8 cellular contexts compared by ENCODE assay signal in genomic region chr17:80260791-80261158, GRCh38. TPM values are rescaled to one million over a fixed set of nuclear protein-coding genes. Genes with fewer than 3 reads are reported as not detected.
DNase-seq lines count a peak whose midpoint lies in the region; ATAC-seq and TF ChIP-seq lines count a peak whose summit lies in the region.

Gene RNF213, plus strand, starts transcription at chr17:80260852. Its CDS starts 2,830 bp downstream, at chr17:80263682.

- ATAC-seq in CD4-positive, CD25-positive, alpha-beta regulatory T cell (ENCODE audit: low read depth in 2 of 2): peak; percentile 26 to 31
- ATAC-seq in GM19372 (IDR thresholded peaks at IDR 0.05; ENCODE audit: low read depth, unreplicated experiment): peak; percentile 38

- no peak for TF ChIP-seq CTCF in tibial artery (IDR thresholded peaks at IDR 0.05)

- peak within 1 kb of the TSS; percentile 94 to 96 (median 96) for H3K4me3 Mint-ChIP-seq in CD4-positive, CD25-positive, alpha-beta regulatory T cell

- H3K4me1 ChIP-seq in CD4-positive, CD25-positive, alpha-beta regulatory T cell (ENCODE audit: control insufficient read depth, insufficient read depth, low read length, poor library complexity, severe bottlenecking): peaks cover 67% of the 10 kb centered on the region
- H3K4me1 ChIP-seq in mononuclear cell (ENCODE audit: insufficient read depth, low read length): peaks cover 49% of the 10 kb centered on the region
- H3K4me1 ChIP-seq in tibial artery: peaks cover 0 to 39% (median 30%) of the 10 kb centered on the region in 4 donors

- H3K36me3 ChIP-seq in CD4-positive, CD25-positive, alpha-beta regulatory T cell (ENCODE audit: control insufficient read depth, insufficient read depth, low read length): no peaks in the 10 kb centered on the region
- H3K36me3 ChIP-seq in tibial artery: peaks cover 0 to 13% (median 6%) of the 10 kb centered on the region in 3 donors

- CTCF ChIA-PET in activated CD8-positive, alpha-beta memory T cell treated with anti-CD3 and anti-CD28 coated beads for 36 hours (lab: Charles Lee): no interaction called here

- no peaks in the 10 kb centered on the region for H3K27me3 ChIP-seq in CD4-positive, CD25-positive, alpha-beta regulatory T cell (ENCODE audit: control insufficient read depth, insufficient read depth, low read length)
- H3K27me3 ChIP-seq in mononuclear cell (ENCODE audit: insufficient read depth, low read length): no peaks in the 10 kb centered on the region
- H3K27me3 ChIP-seq in tibial artery: no peaks in the 10 kb centered on the region

- POLR2A ChIA-PET in activated CD8-positive, alpha-beta memory T cell treated with anti-CD3 and anti-CD28 coated beads for 36 hours (lab: Charles Lee): no interaction called here

- H3K4me1 Mint-ChIP-seq in CD4-positive, CD25-positive, alpha-beta regulatory T cell: peaks cover 3 to 62% (median 42%) of the 10 kb centered on the region in 4 donors

- H3K36me3 Mint-ChIP-seq in CD4-positive, CD25-positive, alpha-beta regulatory T cell: peaks cover 10% of the 10 kb centered on the region

- peak within 1 kb of the TSS; percentile 98 to 99 (median 99) for H3K27ac Mint-ChIP-seq in CD4-positive, CD25-positive, alpha-beta regulatory T cell

- peak within 1 kb of the TSS; percentile 59 for H3K4me3 ChIP-seq in CD4-positive, CD25-positive, alpha-beta regulatory T cell (ENCODE audit: low read depth, low read length)
- peak within 1 kb of the TSS; percentile 84 for H3K4me3 ChIP-seq in mononuclear cell (ENCODE audit: low read length)
- peak within 1 kb of the TSS; percentile 85 to 100 for H3K4me3 ChIP-seq in tibial artery

- DNase-seq in CD4-positive, CD25-positive, alpha-beta regulatory T cell: peak; percentile 58 to 67 (median 60)
- DNase-seq in NCI-H146 (lab: John Stamatoyannopoulos, UW) (peak; percentile 73), epidermal melanocyte (ENCODE audit: insufficient read length, low spot score) (peak; percentile 61), tibial artery (peak; percentile 39 to 77), middle frontal gyrus (ENCODE audit: extremely low spot score, low spot score) (no peak)

- H3K9me3 Mint-ChIP-seq in CD4-positive, CD25-positive, alpha-beta regulatory T cell: no peaks in the 10 kb centered on the region

- peak within 1 kb of the TSS; percentile 94 for H3K27ac ChIP-seq in CD4-positive, CD25-positive, alpha-beta regulatory T cell (ENCODE audit: insufficient read depth, low read length, poor library complexity, severe bottlenecking)
- peak within 1 kb of the TSS; percentile 93 to 99 for H3K27ac ChIP-seq in tibial artery

- H3K9me3 ChIP-seq in CD4-positive, CD25-positive, alpha-beta regulatory T cell (ENCODE audit: control insufficient read depth in 2 of 2, low read length in 2 of 2): no peaks in the 10 kb centered on the region
- H3K9me3 ChIP-seq in mononuclear cell (ENCODE audit: low read depth, low read length) (no peaks in the 10 kb centered on the region), tibial artery (no peaks in the 10 kb centered on the region)

- H3K27me3 Mint-ChIP-seq in CD4-positive, CD25-positive, alpha-beta regulatory T cell: no peaks in the 10 kb centered on the region

- intact Hi-C loops in tibial artery (cut with DNase I; ENCODE audit: low total_unique reads): loop anchor here (5.0 kb wide), 2 partner anchors 113 to 158 kb away; partner anchors contain the start of genes EIF4A3 and GAA

RNA-seq across cellular contexts. Expression of gene RNF213, which starts in this region (rescaled TPM):
- total RNA-seq in CD4-positive, CD25-positive, alpha-beta regulatory T cell: 666 TPM
- polyA plus RNA-seq in CD4-positive, CD25-positive, alpha-beta regulatory T cell: 10 to 100 TPM; 27.6 to 33.7 (median 31.2) TPM
- 100 to 1,000 TPM; 152 TPM for total RNA-seq in activated CD8-positive, alpha-beta memory T cell treated with anti-CD3 and anti-CD28 coated beads for 36 hours
- 234 TPM for total RNA-seq in mononuclear cell
